Comparison of ENCODE assay signal across 17 cellular contexts in genomic region chr6:52209672-52210626, GRCh38. TPM values are rescaled to one million over a fixed set of nuclear protein-coding genes. Genes with fewer than 3 reads are reported as not detected.
DNase-seq lines count a peak whose midpoint lies in the region; ATAC-seq, FAIRE-seq and TF ChIP-seq lines count a peak whose summit lies in the region.
"Had no signal": no experiment of that assay in that cellular context is flagged by ENCODE, and none has a peak within 500 bp of the region (broad histone marks: within the 10 kb centered on the region; RNA-seq: fewer than 3 reads in every experiment).

No MANE protein-coding gene starts in this region.

- peak; percentile 65 to 86 for ATAC-seq in activated T-cell treated with anti-CD3 and anti-CD28 coated beads, Interleukin-2, amount 50 U/mL, for 72 hours (replicated peaks in 1 of 2)
- ATAC-seq in GM21717 (IDR thresholded peaks at IDR 0.05; ENCODE audit: unreplicated experiment) (peak; percentile 81), HG03135 (IDR thresholded peaks at IDR 0.05; ENCODE audit: unreplicated experiment) (peak; percentile 60), HepG2 (no peak)

- no peak overlapping the region for H3K9ac ChIP-seq in HepG2 (ENCODE audit: insufficient read depth, low read depth, low read length)

- CTCF ChIA-PET in HepG2 (lab: Yijun Ruan, JAX; ENCODE audit: low intra/inter-chr PET ratio, low total read pairs) = no interaction called here

- H3K9me3 ChIP-seq in effector memory CD4-positive, alpha-beta T cell (ENCODE audit: control insufficient read depth, low read length) = no peaks in the 10 kb centered on the region
- no peaks in the 10 kb centered on the region for H3K9me3 ChIP-seq in HepG2 (ENCODE audit: low read length)
- H3K9me3 ChIP-seq: spleen had no signal

- in situ Hi-C loops in GM13977 (cut with MboI; ENCODE audit: low pct_unique_long_range_greater_than_20kb, low sequenced_read_pairs, unreplicated experiment) = no loop called here
- in situ Hi-C loops in HepG2 (cut with HindIII; ENCODE audit: extremely low pct_ligation_motif_present, low pct_unique_long_range_greater_than_20kb) = no loop called here

- peaks cover 19% of the 10 kb centered on the region for H3K4me1 Mint-ChIP-seq in activated T-cell treated with anti-CD3 and anti-CD28 coated beads, Interleukin-2, amount 50 U/mL, for 72 hours (ENCODE audit: low read depth)
- H3K4me1 Mint-ChIP-seq: neural crest cell had no signal

- BruUV-seq in HepG2 (replicated peaks; lab: Mats Ljungman, UMichigan) = no TSS peak

- no peak for TF ChIP-seq POLR2A in HepG2 (IDR thresholded peaks at IDR 0.05; ENCODE audit: insufficient read depth in 1 of 2, low read depth in 2 of 2, low read length in 2 of 2)

- no peak for TF ChIP-seq RAD21 in HepG2 (CRISPR knock-in tag; IDR thresholded peaks at IDR 0.05)

- 16% methylated on average over 6 of the region's 6 CpGs for WGBS in HepG2 (ENCODE audit: low lambda C conversion rate)

- H4K20me1 ChIP-seq in HepG2 (ENCODE audit: insufficient read depth, low read length) = no peaks in the 10 kb centered on the region

- H3K79me2 ChIP-seq in HepG2 (ENCODE audit: insufficient read depth, low read length) = no peaks in the 10 kb centered on the region

- no peak overlapping the region for H2AFZ ChIP-seq in HepG2 (ENCODE audit: low read length)

- TF ChIP-seq EP300 in HepG2 (IDR thresholded peaks at IDR 0.05; ENCODE audit: low read depth in 2 of 2, low read length in 2 of 2) (no peak), HepG2 (CRISPR knock-in tag; IDR thresholded peaks at IDR 0.05; ENCODE audit: borderline replicate concordance) (no peak)

- no peaks in the 10 kb centered on the region for H3K9me3 Mint-ChIP-seq in activated T-cell treated with anti-CD3 and anti-CD28 coated beads, Interleukin-2, amount 50 U/mL, for 72 hours
- H3K9me3 Mint-ChIP-seq: dendritic cell treated with granulocyte-macrophage colony-stimulating factor and Interleukin-4, amounts not matched to agents 40 ng/mL and 50 ng/mL, for 4 days; neural crest cell had no signal

- H3K27me3 Mint-ChIP-seq in activated T-cell treated with anti-CD3 and anti-CD28 coated beads, Interleukin-2, amount 50 U/mL, for 72 hours (ENCODE audit: low read depth) = peaks cover 46% of the 10 kb centered on the region
- H3K27me3 Mint-ChIP-seq: dendritic cell treated with granulocyte-macrophage colony-stimulating factor and Interleukin-4, amounts not matched to agents 40 ng/mL and 50 ng/mL, for 4 days had no signal

- TF ChIP-seq CTCF in GM13977 (IDR thresholded peaks at IDR 0.05; ENCODE audit: extremely low read depth, insufficient read depth, missing control alignments) (no peak), HepG2 (CRISPR knock-in tag; IDR thresholded peaks at IDR 0.05) (no peak)

- H3K4me3 ChIP-seq in effector memory CD4-positive, alpha-beta T cell (ENCODE audit: insufficient read depth, low read depth, low read length, poor library complexity, severe bottlenecking) = no peak overlapping the region
- H3K4me3 ChIP-seq in HepG2 (replicated peaks in 1 of 3; ENCODE audit: insufficient read depth in 1 of 3, low read depth in 2 of 3, low read length in 3 of 3) = no peak overlapping the region
- H3K4me3 ChIP-seq: spleen had no signal

- no peaks in the 10 kb centered on the region for H3K27me3 ChIP-seq in effector memory CD4-positive, alpha-beta T cell (replicated peaks; ENCODE audit: control insufficient read depth, insufficient read depth, low read length, poor library complexity, severe bottlenecking)
- H3K27me3 ChIP-seq in HepG2 (ENCODE audit: control insufficient read depth in 1 of 2, insufficient read depth in 2 of 2, low read length in 2 of 2) = peaks cover 0 to 7% of the 10 kb centered on the region in 2 experiments; a peak in 1 of 5 replicates

- peaks cover 0 to 4% of the 10 kb centered on the region in 2 donors for H3K36me3 Mint-ChIP-seq in activated T-cell treated with anti-CD3 and anti-CD28 coated beads, Interleukin-2, amount 50 U/mL, for 72 hours (ENCODE audit: insufficient read depth in 2 of 2)

- POLR2A ChIA-PET in HepG2 (lab: Yijun Ruan, JAX) = no interaction called here

- no peaks in the 10 kb centered on the region for H3K4me1 ChIP-seq in effector memory CD4-positive, alpha-beta T cell (ENCODE audit: control insufficient read depth, insufficient read depth, low read length, poor library complexity, severe bottlenecking)
- H3K4me1 ChIP-seq in HepG2 (ENCODE audit: insufficient read depth, low read length) = no peaks in the 10 kb centered on the region
- H3K4me1 ChIP-seq: spleen had no signal

- FAIRE-seq in HepG2 (lab: Jason Lieb, UNC) = no peak
- FAIRE-seq: A204.1, frontal cortex had no signal

- intact Hi-C loops in HepG2 (cut with micrococcal nuclease; ENCODE audit: unreplicated experiment) = no loop called here

- H3K27ac ChIP-seq in effector memory CD4-positive, alpha-beta T cell (ENCODE audit: insufficient read depth, low read length, poor library complexity, severe bottlenecking) = no peak overlapping the region
- no peak overlapping the region for H3K27ac ChIP-seq in HepG2 (ENCODE audit: extremely low read length, insufficient read depth, low read length)
- H3K27ac ChIP-seq: spleen had no signal

- DNase-seq in activated T-cell treated with anti-CD3 and anti-CD28 coated beads, Interleukin-2, amount 50 U/mL, for 72 hours = no peak
- no peak for DNase-seq in activated T-cell treated with anti-CD3 and anti-CD28 coated beads for 4 hours
- DNase-seq in D341Med (ENCODE audit: low spot score) = no peak
- DNase-seq in GM13977 (ENCODE audit: low spot score) = no peak
- no peak for DNase-seq in effector memory CD4-positive, alpha-beta T cell
- no peak for DNase-seq in HepG2 (ENCODE audit: low spot score)
- DNase-seq: activated CD4-positive, alpha-beta T cell treated with anti-CD3 and anti-CD28 coated beads, Interleukin-2, amount 50 U/mL, for 48 hours; kidney glomerular epithelial cell; NCI-H146; spleen had no signal

- peak overlapping the region; percentile 4 for H3K27ac Mint-ChIP-seq in activated T-cell treated with anti-CD3 and anti-CD28 coated beads, Interleukin-2, amount 50 U/mL, for 72 hours
- H3K27ac Mint-ChIP-seq: dendritic cell treated with granulocyte-macrophage colony-stimulating factor and Interleukin-4, amounts not matched to agents 40 ng/mL and 50 ng/mL, for 4 days had no signal

- H3K4me2 ChIP-seq in HepG2 (ENCODE audit: low read depth, low read length) = no peak overlapping the region

- H3K4me3 Mint-ChIP-seq in activated T-cell treated with anti-CD3 and anti-CD28 coated beads, Interleukin-2, amount 50 U/mL, for 72 hours = peak overlapping the region in 1 of 2 donors; percentile 58
- H3K4me3 Mint-ChIP-seq: dendritic cell treated with granulocyte-macrophage colony-stimulating factor and Interleukin-4, amounts not matched to agents 40 ng/mL and 50 ng/mL, for 4 days; neural crest cell had no signal

- no peaks in the 10 kb centered on the region for H3K36me3 ChIP-seq in effector memory CD4-positive, alpha-beta T cell (ENCODE audit: control insufficient read depth, insufficient read depth, low read length)
- no peaks in the 10 kb centered on the region for H3K36me3 ChIP-seq in HepG2 (replicated peaks in 1 of 2; ENCODE audit: control insufficient read depth in 1 of 2, insufficient read depth in 2 of 2, low read length in 2 of 2)
- H3K36me3 ChIP-seq: spleen had no signal

RNA-seq across cellular contexts. Expression of gene IL17A, which starts 23.8 kb away (rescaled TPM):
- total RNA-seq in activated T-cell treated with anti-CD3 and anti-CD28 coated beads, Interleukin-2, amount 50 U/mL, for 72 hours = 1 to 10 TPM in 1 of 2 donors, under 1 TPM in 1; 0.22 to 2.8 TPM
- total RNA-seq in HepG2 (2016; rRNA removed; fragmentation: Illumina TruSeq; extraction: Trizol) = not detected in 2 replicates
- total RNA-seq in HepG2 (2016; cell fraction: cytosol; rRNA removed; fragmentation: Illumina TruSeq; extraction: Trizol; ENCODE audit: low read depth) = not detected in 2 replicates
- total RNA-seq in HepG2 (2016; cell fraction: insoluble cytoplasmic fraction; rRNA removed; fragmentation: Illumina TruSeq; extraction: Trizol) = not detected in 2 replicates
- not detected in 2 replicates for total RNA-seq in HepG2 (2016; cell fraction: membrane; rRNA removed; fragmentation: Illumina TruSeq; extraction: Trizol)
- not detected in 2 replicates for total RNA-seq in HepG2 (2016; cell fraction: nucleus; rRNA removed; fragmentation: Illumina TruSeq; extraction: Trizol)
- not detected in 2 replicates for polyA plus RNA-seq in HepG2 (2011; rRNA removed)
- not detected in 2 replicates for polyA plus RNA-seq in HepG2 (2011; cell fraction: cytosol; rRNA removed)
- polyA plus RNA-seq in HepG2 (2011; cell fraction: nucleus; rRNA removed) = not detected in 2 replicates
- not detected in 2 replicates for polyA plus RNA-seq in HepG2 (2012)
- not detected in 2 replicates for polyA plus RNA-seq in HepG2 (2016; cell fraction: cytosol; fragmentation: Illumina TruSeq; extraction: Trizol; ENCODE audit: low read depth)
- polyA plus RNA-seq in HepG2 (2016; cell fraction: insoluble cytoplasmic fraction; fragmentation: Illumina TruSeq; extraction: Trizol; ENCODE audit: low read depth) = not detected in 2 replicates
- not detected in 2 replicates for polyA plus RNA-seq in HepG2 (2016; cell fraction: membrane; fragmentation: Illumina TruSeq; extraction: Trizol; ENCODE audit: low read depth)
- polyA plus RNA-seq in HepG2 (2016; cell fraction: nucleus; fragmentation: Illumina TruSeq; extraction: Trizol; ENCODE audit: insufficient read depth, low read depth) = not detected in 2 replicates
- not detected in 2 replicates for polyA minus RNA-seq in HepG2 (2011; rRNA and poly(A)+ RNA removed; ENCODE audit: low replicate concordance)
- polyA minus RNA-seq in HepG2 (2011; cell fraction: cytosol; rRNA and poly(A)+ RNA removed) = not detected in 2 replicates
- polyA minus RNA-seq in HepG2 (2011; cell fraction: nucleus; rRNA and poly(A)+ RNA removed) = not detected in 2 replicates
- total RNA-seq: frontal cortex, HT1080, neural crest cell, spleen had no signal
- polyA plus RNA-seq: spleen had no signal

RNA-seq across cellular contexts. Expression of gene IL17F, which starts 34.4 kb away (rescaled TPM):
- total RNA-seq in activated T-cell treated with anti-CD3 and anti-CD28 coated beads, Interleukin-2, amount 50 U/mL, for 72 hours = 10 to 100 TPM in 1 of 2 donors, under 1 TPM in 1; 0.50 to 12.3 TPM
- total RNA-seq in HepG2 (2016; rRNA removed; fragmentation: Illumina TruSeq; extraction: Trizol) = not detected in 2 replicates
- not detected in 2 replicates for total RNA-seq in HepG2 (2016; cell fraction: cytosol; rRNA removed; fragmentation: Illumina TruSeq; extraction: Trizol; ENCODE audit: low read depth)
- total RNA-seq in HepG2 (2016; cell fraction: insoluble cytoplasmic fraction; rRNA removed; fragmentation: Illumina TruSeq; extraction: Trizol) = not detected in 2 replicates
- total RNA-seq in HepG2 (2016; cell fraction: membrane; rRNA removed; fragmentation: Illumina TruSeq; extraction: Trizol) = not detected in 2 replicates
- not detected in 2 replicates for total RNA-seq in HepG2 (2016; cell fraction: nucleus; rRNA removed; fragmentation: Illumina TruSeq; extraction: Trizol)
- polyA plus RNA-seq in HepG2 (2011; rRNA removed) = not detected in 2 replicates
- not detected in 2 replicates for polyA plus RNA-seq in HepG2 (2011; cell fraction: cytosol; rRNA removed)
- polyA plus RNA-seq in HepG2 (2011; cell fraction: nucleus; rRNA removed) = not detected in 2 replicates
- not detected in 2 replicates for polyA plus RNA-seq in HepG2 (2012)
- not detected in 2 replicates for polyA plus RNA-seq in HepG2 (2016; cell fraction: cytosol; fragmentation: Illumina TruSeq; extraction: Trizol; ENCODE audit: low read depth)
- not detected in 2 replicates for polyA plus RNA-seq in HepG2 (2016; cell fraction: insoluble cytoplasmic fraction; fragmentation: Illumina TruSeq; extraction: Trizol; ENCODE audit: low read depth)
- not detected in 2 replicates for polyA plus RNA-seq in HepG2 (2016; cell fraction: membrane; fragmentation: Illumina TruSeq; extraction: Trizol; ENCODE audit: low read depth)
- not detected in 2 replicates for polyA plus RNA-seq in HepG2 (2016; cell fraction: nucleus; fragmentation: Illumina TruSeq; extraction: Trizol; ENCODE audit: insufficient read depth, low read depth)
- not detected in 2 replicates for polyA minus RNA-seq in HepG2 (2011; rRNA and poly(A)+ RNA removed; ENCODE audit: low replicate concordance)
- polyA minus RNA-seq in HepG2 (2011; cell fraction: cytosol; rRNA and poly(A)+ RNA removed) = not detected in 2 replicates
- not detected in 2 replicates for polyA minus RNA-seq in HepG2 (2011; cell fraction: nucleus; rRNA and poly(A)+ RNA removed)
- total RNA-seq: frontal cortex, HT1080, neural crest cell, spleen had no signal
- polyA plus RNA-seq: spleen had no signal
